ENCODE assay signal across 30 cellular contexts in the genomic region with DNA sequence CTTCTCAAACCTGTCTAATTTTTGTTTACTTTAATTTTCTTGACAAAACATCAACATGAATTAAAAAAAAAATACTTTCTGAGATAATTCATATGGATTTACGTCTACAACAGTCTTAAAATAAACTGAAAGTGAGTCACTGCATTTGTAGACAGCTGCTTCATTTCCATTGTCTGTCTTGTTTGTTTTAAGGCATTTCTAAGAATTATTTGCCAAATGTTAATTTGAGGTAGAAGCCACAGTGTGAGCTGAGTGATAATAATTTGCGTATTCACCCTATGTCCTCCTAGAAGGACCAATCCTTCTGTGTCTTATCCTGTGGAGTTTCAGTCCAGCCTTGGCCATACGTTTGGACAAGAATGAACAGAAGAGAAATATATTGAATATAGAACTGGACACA.
DNase-seq lines count a peak whose midpoint lies in the region; ATAC-seq, FAIRE-seq and TF ChIP-seq lines count a peak whose summit lies in the region.
"Had no signal": no experiment of that assay in that cellular context is flagged by ENCODE, and none has a peak within 500 bp of the region (broad histone marks: within the 10 kb centered on the region; RNA-seq: fewer than 3 reads in every experiment).

No MANE protein-coding gene starts in this region.

- peaks cover 40% of the 10 kb centered on the region for H3K4me1 Mint-ChIP-seq in astrocyte (ENCODE audit: low read depth, unreplicated experiment)
- H3K4me1 Mint-ChIP-seq: CD4-positive, alpha-beta memory T cell; IgD-negative memory B cell had no signal

- no peak for ATAC-seq in HG02981 (IDR thresholded peaks at IDR 0.05; ENCODE audit: unreplicated experiment)
- ATAC-seq: HCT116 had no signal

- peak overlapping the region; percentile 45 for H3K4me3 Mint-ChIP-seq in astrocyte (ENCODE audit: unreplicated experiment)
- H3K4me3 Mint-ChIP-seq: CD4-positive, alpha-beta memory T cell had no signal

- no peaks in the 10 kb centered on the region for H3K27me3 ChIP-seq in astrocyte (ENCODE audit: insufficient read depth, low read length)
- H3K27me3 ChIP-seq in esophagus muscularis mucosa = no peaks in the 10 kb centered on the region
- no peaks in the 10 kb centered on the region for H3K27me3 ChIP-seq in smooth muscle cell (ENCODE audit: low read depth)
- H3K27me3 ChIP-seq: BLaER1 treated with 17β-estradiol and CSF1 and Interleukin-3, amounts not matched to agents 10 nM and 100 nM had no signal

- DNase-seq in NCI-H1105 treated with DMSO at 0.1 percent for 48 hours (lab: John Stamatoyannopoulos, UW) (peak; percentile 31), NCI-H1105 (lab: John Stamatoyannopoulos, UW) (no peak), astrocyte (ENCODE audit: low read depth) (peak; percentile 76), esophagus muscularis mucosa (ENCODE audit: extremely low spot score) (peak; percentile 34), smooth muscle cell (lab: John Stamatoyannopoulos, UW; ENCODE audit: unreplicated experiment) (no peak), DMS153 (lab: John Stamatoyannopoulos, UW) (no peak), AG08396 (ENCODE audit: low spot score) (no peak)
- DNase-seq: ACHN; CD4-positive, alpha-beta memory T cell; COR-L47; DMS79; EL; GF-D8; MM.1S; NCI-H1417 treated with DMSO at 0.1 percent for 48 hours; NCI-H1694 treated with DMSO at 0.1 percent for 48 hours; NCI-H2081; NCI-H2227 treated with DMSO at 0.1 percent for 48 hours; NCI-H526 treated with DMSO at 0.1 percent for 48 hours; NK-92 treated with Interleukin-12 subunit alpha and Interleukin-12 subunit beta, amount 100 ng/mL, for 24 hours; PC-9; Right ventricle myocardium superior had no signal

- no peak for FAIRE-seq in astrocyte (lab: Jason Lieb, UNC)
- FAIRE-seq: GM12891, H1 had no signal

- no peak overlapping the region for H3K4me2 ChIP-seq in astrocyte (ENCODE audit: low read length)
- peak overlapping the region; percentile 46 for H3K4me2 ChIP-seq in smooth muscle cell
- H3K4me2 ChIP-seq: BLaER1 treated with 17β-estradiol and CSF1 and Interleukin-3, amounts not matched to agents 10 nM and 100 nM; KMS-11; PC-9 had no signal

- no peak overlapping the region for H2AFZ ChIP-seq in astrocyte (ENCODE audit: low read depth, low read length)
- peak overlapping the region; percentile 61 for H2AFZ ChIP-seq in smooth muscle cell (ENCODE audit: low read depth)
- H2AFZ ChIP-seq: PC-9 had no signal

- H3K27ac Mint-ChIP-seq in astrocyte (ENCODE audit: unreplicated experiment) = peak overlapping the region; percentile 94
- H3K27ac Mint-ChIP-seq: IgD-negative memory B cell had no signal

- H3K9ac ChIP-seq in astrocyte (ENCODE audit: low read length) = no peak overlapping the region
- peak overlapping the region; percentile 41 for H3K9ac ChIP-seq in smooth muscle cell (ENCODE audit: low read depth)
- H3K9ac ChIP-seq: BLaER1 treated with 17β-estradiol and CSF1 and Interleukin-3, amounts not matched to agents 10 nM and 100 nM; KMS-11 had no signal

- H3K4me3 ChIP-seq in astrocyte (ENCODE audit: insufficient read depth, low read depth, low read length) (no peak overlapping the region), esophagus muscularis mucosa (no peak overlapping the region), smooth muscle cell (no peak overlapping the region)
- H3K4me3 ChIP-seq: BLaER1 treated with 17β-estradiol and CSF1 and Interleukin-3, amounts not matched to agents 10 nM and 100 nM; PC-9 had no signal

- 32% methylated on average over 3 of the region's 3 CpGs for WGBS in esophagus muscularis mucosa
- 38% methylated on average over 3 of the region's 3 CpGs for WGBS in smooth muscle cell (ENCODE audit: low lambda C conversion rate)

- H3K36me3 Mint-ChIP-seq in astrocyte (ENCODE audit: low read depth, unreplicated experiment) = no peaks in the 10 kb centered on the region
- H3K36me3 Mint-ChIP-seq: CD4-positive, alpha-beta memory T cell; IgD-negative memory B cell had no signal

- TF ChIP-seq CTCF in astrocyte (IDR thresholded peaks at IDR 0.05; ENCODE audit: insufficient read depth, low read depth, low read length) (no peak), esophagus muscularis mucosa (IDR thresholded peaks at IDR 0.05) (no peak), smooth muscle cell (IDR thresholded peaks at IDR 0.05; ENCODE audit: borderline replicate concordance, insufficient read depth, poor library complexity, severe bottlenecking) (no peak)

- H3K36me3 ChIP-seq in astrocyte (ENCODE audit: insufficient read depth, low read length) (no peaks in the 10 kb centered on the region), esophagus muscularis mucosa (no peaks in the 10 kb centered on the region), smooth muscle cell (ENCODE audit: low read depth) (no peaks in the 10 kb centered on the region)
- H3K36me3 ChIP-seq: BLaER1 treated with 17β-estradiol and CSF1 and Interleukin-3, amounts not matched to agents 10 nM and 100 nM had no signal

- H3F3A ChIP-seq in smooth muscle cell (ENCODE audit: low read depth) = no peaks in the 10 kb centered on the region

- peaks cover 2% of the 10 kb centered on the region for H3K27me3 Mint-ChIP-seq in astrocyte (ENCODE audit: low read depth, unreplicated experiment)
- H3K27me3 Mint-ChIP-seq: CD4-positive, alpha-beta memory T cell; IgD-negative memory B cell had no signal

- no peaks in the 10 kb centered on the region for H3K4me1 ChIP-seq in astrocyte (ENCODE audit: insufficient read depth, low read length)
- peaks cover 0 to 27% (median 12%) of the 10 kb centered on the region in 4 donors for H3K4me1 ChIP-seq in esophagus muscularis mucosa
- no peaks in the 10 kb centered on the region for H3K4me1 ChIP-seq in smooth muscle cell (ENCODE audit: low read depth)
- H3K4me1 ChIP-seq: BLaER1 treated with 17β-estradiol and CSF1 and Interleukin-3, amounts not matched to agents 10 nM and 100 nM had no signal

- H3K79me2 ChIP-seq in astrocyte (ENCODE audit: insufficient read depth, low read length) (no peaks in the 10 kb centered on the region), smooth muscle cell (ENCODE audit: low read depth) (no peaks in the 10 kb centered on the region)

- no peaks in the 10 kb centered on the region for H4K20me1 ChIP-seq in astrocyte (ENCODE audit: insufficient read depth, low read length)
- no peaks in the 10 kb centered on the region for H4K20me1 ChIP-seq in smooth muscle cell (ENCODE audit: low read depth)
- H4K20me1 ChIP-seq: BLaER1 treated with 17β-estradiol and CSF1 and Interleukin-3, amounts not matched to agents 10 nM and 100 nM had no signal

- intact Hi-C loops in esophagus muscularis mucosa (cut with DNase I) = no loop called here

- no peak overlapping the region for H3K27ac ChIP-seq in astrocyte (ENCODE audit: low read depth, low read length)
- no peak overlapping the region for H3K27ac ChIP-seq in esophagus muscularis mucosa (replicated peaks in 1 of 4)
- H3K27ac ChIP-seq in smooth muscle cell (ENCODE audit: low read depth) = peak overlapping the region; percentile 82
- H3K27ac ChIP-seq: 22Rv1; BLaER1 treated with 17β-estradiol and CSF1 and Interleukin-3, amounts not matched to agents 10 nM and 100 nM; KMS-11; PC-9 had no signal

- no peak for TF ChIP-seq POLR2A in esophagus muscularis mucosa (IDR thresholded peaks at IDR 0.05; ENCODE audit: low read depth)

- no peaks in the 10 kb centered on the region for H3K9me3 ChIP-seq in astrocyte (ENCODE audit: insufficient read depth, low read depth, low read length)
- no peaks in the 10 kb centered on the region for H3K9me3 ChIP-seq in esophagus muscularis mucosa
- no peaks in the 10 kb centered on the region for H3K9me3 ChIP-seq in smooth muscle cell (replicated peaks; ENCODE audit: low read depth)
- H3K9me3 ChIP-seq: BLaER1 treated with 17β-estradiol and CSF1 and Interleukin-3, amounts not matched to agents 10 nM and 100 nM had no signal

- no peak for TF ChIP-seq EP300 in esophagus muscularis mucosa (IDR thresholded peaks at IDR 0.05)

- no peaks in the 10 kb centered on the region for H3K9me3 Mint-ChIP-seq in astrocyte (ENCODE audit: unreplicated experiment)
- H3K9me3 Mint-ChIP-seq: IgD-negative memory B cell had no signal

Comparison
In these comparisons a context has a peak if more than half of its experiments do, and no peak if none do; other contexts are left out.
1. DNase-seq: peak in NCI-H1105 treated with DMSO at 0.1 percent for 48 hours (single experiment), astrocyte (single experiment) and esophagus muscularis mucosa (single experiment); none in NCI-H1105 (single experiment), smooth muscle cell (single experiment), DMS153 (single experiment) and AG08396 (single experiment).